9 cellular contexts compared by ENCODE assay signal in genomic region chr2:27723372-27724144, GRCh38. TPM values are rescaled to one million over a fixed set of nuclear protein-coding genes. Genes with fewer than 3 reads are reported as not detected.
A peak's percentile ranks its signal among the peaks of the same experiment; 100 is the strongest.
DNase-seq lines count a peak whose midpoint lies in the region; ATAC-seq and TF ChIP-seq lines count a peak whose summit lies in the region.
"Had no signal": no experiment of that assay in that cellular context is flagged by ENCODE, and none has a peak within 500 bp of the region (broad histone marks: within the 10 kb centered on the region; RNA-seq: fewer than 3 reads in every experiment).

No MANE protein-coding gene starts in this region.

- peak; percentile 83 for ATAC-seq in sciatic nerve
- ATAC-seq in HG02973 (IDR thresholded peaks at IDR 0.05; ENCODE audit: unreplicated experiment) = no peak
- no peak for ATAC-seq in HG03432 (IDR thresholded peaks at IDR 0.05; ENCODE audit: unreplicated experiment)

- peaks cover 19% of the 10 kb centered on the region for H3K27me3 Mint-ChIP-seq in brain

- WGBS in iPS DF 6.9 (ENCODE audit: insufficient coverage, insufficient read length) = no CpG with 5 or more reads among the region's 11 CpGs

- peaks cover 28% of the 10 kb centered on the region for H3K4me1 Mint-ChIP-seq in brain

- H4K20me1 ChIP-seq in BLaER1 treated with 17β-estradiol and CSF1 and Interleukin-3, amounts not matched to agents 10 nM and 100 nM = no peaks in the 10 kb centered on the region

- TF ChIP-seq CTCF in GM12875 (IDR thresholded peaks at IDR 0.05; ENCODE audit: borderline replicate concordance, insufficient read depth, low read depth, low read length) = peak; percentile 84
- peak; percentile 61 to 77 for TF ChIP-seq CTCF in brain (conservative IDR thresholded peaks at IDR 0.05)

- H3K4me3 ChIP-seq in BLaER1 treated with 17β-estradiol and CSF1 and Interleukin-3, amounts not matched to agents 10 nM and 100 nM = no peak overlapping the region
- H3K4me3 ChIP-seq in GM12875 (ENCODE audit: low read depth, low read length) (no peak overlapping the region), iPS DF 6.9 (ENCODE audit: low read length) (no peak overlapping the region)

- intact Hi-C loops in sciatic nerve (cut with DNase I) = loop anchor here (10.0 kb wide), 1 partner anchor 681 kb away; no protein-coding TSS in a partner anchor

- 0 out of 22 replicates have a peak overlapping the region, but pooled peaks of 1 of the 11 experiments have one; percentile 23 for H3K9ac ChIP-seq in BLaER1 treated with 17β-estradiol and CSF1 and Interleukin-3, amounts not matched to agents 10 nM and 100 nM

- peak overlapping the region in 1 of 5 experiments; percentile 36 for H3K4me3 Mint-ChIP-seq in brain
- H3K4me3 Mint-ChIP-seq: T-helper 1 cell treated with Interleukin-12 subunit alpha and Interleukin-12 subunit beta and Interleukin-4 antibody, amounts not matched to agents 30 μg/mL and 1 μg/mL, for 36 hours had no signal

- peaks cover 24 to 68% (median 54%) of the 10 kb centered on the region in 10 experiments for H3K4me1 ChIP-seq in BLaER1 treated with 17β-estradiol and CSF1 and Interleukin-3, amounts not matched to agents 10 nM and 100 nM
- H3K4me1 ChIP-seq in iPS DF 6.9 (ENCODE audit: control insufficient read depth, insufficient read depth, low read length) = peaks cover 8% of the 10 kb centered on the region

- H3K36me3 ChIP-seq in BLaER1 treated with 17β-estradiol and CSF1 and Interleukin-3, amounts not matched to agents 10 nM and 100 nM = no peaks in the 10 kb centered on the region
- no peaks in the 10 kb centered on the region for H3K36me3 ChIP-seq in iPS DF 6.9 (ENCODE audit: control insufficient read depth, insufficient read depth, low read length)

- no peaks in the 10 kb centered on the region for H3K27me3 ChIP-seq in BLaER1 treated with 17β-estradiol and CSF1 and Interleukin-3, amounts not matched to agents 10 nM and 100 nM
- H3K27me3 ChIP-seq in iPS DF 6.9 (ENCODE audit: control insufficient read depth, insufficient read depth, low read length) = no peaks in the 10 kb centered on the region

- peak overlapping the region in 4 of 5 experiments; percentile 36 to 92 (median 49) for H3K27ac Mint-ChIP-seq in brain
- H3K27ac Mint-ChIP-seq: T-helper 1 cell treated with Interleukin-12 subunit alpha and Interleukin-12 subunit beta and Interleukin-4 antibody, amounts not matched to agents 30 μg/mL and 1 μg/mL, for 36 hours had no signal

- no peaks in the 10 kb centered on the region for H3K9me3 Mint-ChIP-seq in brain
- H3K9me3 Mint-ChIP-seq: T-helper 1 cell treated with Interleukin-12 subunit alpha and Interleukin-12 subunit beta and Interleukin-4 antibody, amounts not matched to agents 30 μg/mL and 1 μg/mL, for 36 hours had no signal

- H3K36me3 Mint-ChIP-seq in brain = no peaks in the 10 kb centered on the region

- peak overlapping the region in 6 of 11 experiments; percentile 23 to 67 (median 38); a peak in 10 of 22 replicates for H3K4me2 ChIP-seq in BLaER1 treated with 17β-estradiol and CSF1 and Interleukin-3, amounts not matched to agents 10 nM and 100 nM

- DNase-seq in NCI-H82 (lab: John Stamatoyannopoulos, UW) = peak; percentile 82
- DNase-seq in iPS DF 6.9 (ENCODE audit: low read depth, low spot score) = peak; percentile 63
- DNase-seq in sciatic nerve (ENCODE audit: low spot score) = peak; percentile 83

- H3K9me3 ChIP-seq in BLaER1 treated with 17β-estradiol and CSF1 and Interleukin-3, amounts not matched to agents 10 nM and 100 nM (replicated peaks in 1 of 11) = no peaks in the 10 kb centered on the region
- no peaks in the 10 kb centered on the region for H3K9me3 ChIP-seq in iPS DF 6.9 (ENCODE audit: control insufficient read depth, insufficient read depth, low read length)

- H3K27ac ChIP-seq in BLaER1 treated with 17β-estradiol and CSF1 and Interleukin-3, amounts not matched to agents 10 nM and 100 nM = peak overlapping the region in 3 of 11 experiments; percentile 11 to 16 (median 12); a peak in 2 of 22 replicates
- H3K27ac ChIP-seq in iPS DF 6.9 (ENCODE audit: low read length) = no peak overlapping the region

RNA-seq across cellular contexts. Expression of gene MRPL33, which starts 48.0 kb away (rescaled TPM):
- 115 TPM for polyA plus RNA-seq in brain (ENCODE audit: insufficient read depth, low read depth, low replicate concordance)
- 70.5 TPM for total RNA-seq in sciatic nerve

RNA-seq across cellular contexts. Expression of gene SLC4A1AP, which starts 59.9 kb away (rescaled TPM):
- 19.9 TPM for polyA plus RNA-seq in brain (ENCODE audit: insufficient read depth, low read depth, low replicate concordance)
- total RNA-seq in sciatic nerve = 20.7 TPM
